ENCODE assay signal across 22 cellular contexts in the genomic region with DNA sequence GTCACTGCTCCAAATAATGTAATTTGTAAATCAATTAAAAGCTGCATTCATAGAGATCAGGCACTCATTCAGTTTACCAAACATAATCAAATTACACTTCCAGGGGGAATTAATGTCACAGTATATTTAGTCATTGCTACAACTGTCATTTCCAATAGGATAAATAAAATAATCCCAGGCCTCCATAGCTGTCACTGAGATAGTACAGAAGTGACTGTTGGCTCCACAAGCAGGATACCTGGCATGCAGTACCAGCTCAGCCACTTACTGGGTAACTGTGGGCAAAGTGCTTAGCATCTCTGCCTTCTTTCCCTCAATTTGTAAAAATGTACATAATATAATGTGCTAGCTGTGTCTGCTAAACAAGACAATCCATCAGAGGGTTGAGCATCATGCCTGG.
"Had no signal": no experiment of that assay in that cellular context is flagged by ENCODE, and none has a peak within 500 bp of the region (broad histone marks: within the 10 kb centered on the region; RNA-seq: fewer than 3 reads in every experiment).

No MANE protein-coding gene starts in this region.

- H3K9me3 ChIP-seq: colonic mucosa, gastroesophageal sphincter, left lung, sigmoid colon, spleen, stomach, thoracic aorta, upper lobe of right lung had no signal

- H3K4me3 ChIP-seq: colonic mucosa, gastroesophageal sphincter, left lung, sigmoid colon, spleen, stomach, thoracic aorta, upper lobe of right lung had no signal

- H3K27me3 ChIP-seq: colonic mucosa, gastroesophageal sphincter, left lung, sigmoid colon, spleen, stomach, upper lobe of right lung had no signal

- DNase-seq: activated CD4-positive, alpha-beta T cell treated with anti-CD3 and anti-CD28 coated beads, Interleukin-2, amount 10 ng/mL, durations not matched to agents 24 days and 14 days; activated CD4-positive, CD25-positive, alpha-beta regulatory T cell; activated CD8-positive, alpha-beta memory T cell treated with anti-CD3 and anti-CD28 coated beads, Interleukin-2, amount 50 U/mL, for 4 hours; activated CD8-positive, alpha-beta T cell treated with anti-CD3 and anti-CD28 coated beads, Interleukin-2, amount 10 ng/mL, durations not matched to agents 7 days and 5 days; activated gamma-delta T cell treated with Interleukin-2 at 50 U/mL for 16 hours; amniotic stem cell; colonic mucosa; islet precursor cell; left lung; occipital lobe; sigmoid colon; spleen; stomach; upper lobe of right lung had no signal

- H3K27ac ChIP-seq: colonic mucosa, gastroesophageal sphincter, left lung, sigmoid colon, spleen, thoracic aorta, upper lobe of right lung had no signal

- H3K27me3 Mint-ChIP-seq: activated CD4-positive, alpha-beta T cell treated with anti-CD3 and anti-CD28 coated beads, Interleukin-2, amount 10 ng/mL, durations not matched to agents 24 days and 14 days; activated naive CD8-positive, alpha-beta T cell; memory B cell; natural killer cell treated with Interleukin-12 subunit alpha and Interleukin-12 subunit beta and Interleukin-15 and Interleukin-18, amount 100 ng/mL, for 72 hours; progenitor cell of endocrine pancreas had no signal

- H3K9me3 Mint-ChIP-seq: activated CD4-positive, alpha-beta T cell treated with anti-CD3 and anti-CD28 coated beads, Interleukin-2, amount 10 ng/mL, durations not matched to agents 24 days and 14 days; natural killer cell treated with Interleukin-12 subunit alpha and Interleukin-12 subunit beta and Interleukin-15 and Interleukin-18, amount 100 ng/mL, for 72 hours; T-helper 2 cell treated with Interferon-gamma antibody and Interleukin-4, amounts not matched to agents 5 μg/mL and 100 μg/mL, for 36 hours had no signal

- H3K36me3 Mint-ChIP-seq: natural killer cell treated with Interleukin-12 subunit alpha and Interleukin-12 subunit beta and Interleukin-15 and Interleukin-18, amount 100 ng/mL, for 72 hours had no signal

- H3K36me3 ChIP-seq: colonic mucosa, gastroesophageal sphincter, left lung, sigmoid colon, spleen, stomach, thoracic aorta, upper lobe of right lung had no signal

- ATAC-seq: activated CD8-positive, alpha-beta T cell treated with anti-CD3 and anti-CD28 coated beads, Interleukin-2, amount 10 ng/mL, durations not matched to agents 7 days and 5 days; gastroesophageal sphincter; left lung; natural killer cell treated with Interleukin-12 subunit alpha and Interleukin-12 subunit beta and Interleukin-15 and Interleukin-18, amount 100 ng/mL, for 72 hours; upper lobe of right lung had no signal

- H3K27ac Mint-ChIP-seq: activated CD4-positive, alpha-beta T cell treated with anti-CD3 and anti-CD28 coated beads, Interleukin-2, amount 10 ng/mL, durations not matched to agents 24 days and 14 days; activated CD8-positive, alpha-beta T cell treated with anti-CD3 and anti-CD28 coated beads, Interleukin-2, amount 10 ng/mL, durations not matched to agents 7 days and 5 days; activated naive CD8-positive, alpha-beta T cell; memory B cell; natural killer cell treated with Interleukin-12 subunit alpha and Interleukin-12 subunit beta and Interleukin-15 and Interleukin-18, amount 100 ng/mL, for 72 hours; T-helper 2 cell treated with Interferon-gamma antibody and Interleukin-4, amounts not matched to agents 5 μg/mL and 100 μg/mL, for 36 hours had no signal

- H3K4me3 Mint-ChIP-seq: activated CD4-positive, alpha-beta T cell treated with anti-CD3 and anti-CD28 coated beads, Interleukin-2, amount 10 ng/mL, durations not matched to agents 24 days and 14 days; activated CD8-positive, alpha-beta T cell treated with anti-CD3 and anti-CD28 coated beads, Interleukin-2, amount 10 ng/mL, durations not matched to agents 7 days and 5 days; activated naive CD8-positive, alpha-beta T cell; memory B cell; natural killer cell treated with Interleukin-12 subunit alpha and Interleukin-12 subunit beta and Interleukin-15 and Interleukin-18, amount 100 ng/mL, for 72 hours; T-helper 2 cell treated with Interferon-gamma antibody and Interleukin-4, amounts not matched to agents 5 μg/mL and 100 μg/mL, for 36 hours had no signal

- FAIRE-seq: endometrium had no signal
